Comparison of ENCODE assay signal across 22 cellular contexts in the genomic region with DNA sequence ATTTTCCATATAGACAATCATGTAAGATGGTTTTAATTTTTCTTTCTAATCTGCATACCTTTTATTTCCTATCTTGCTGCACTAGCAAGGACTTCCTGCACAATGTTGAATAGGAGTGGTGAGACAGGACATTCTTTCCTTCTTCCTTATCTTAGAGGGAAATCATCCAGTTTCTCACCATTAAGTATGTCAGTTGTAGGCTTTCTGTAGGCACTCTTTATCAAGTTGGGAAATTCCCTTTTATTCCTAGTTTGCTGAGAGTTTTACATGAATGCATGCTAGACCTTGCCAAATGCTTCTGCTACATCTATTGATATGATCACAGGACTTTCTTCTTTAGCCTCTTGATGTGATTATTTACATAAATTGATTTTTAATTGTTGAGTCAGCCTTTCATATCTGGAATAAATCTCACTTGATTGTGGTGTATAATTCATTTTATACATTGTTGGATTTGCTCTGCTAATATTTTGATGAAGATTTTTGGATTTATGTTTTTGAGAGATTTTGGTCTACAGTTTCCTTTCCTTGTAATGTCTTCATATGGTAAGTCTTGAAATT. TPM values are rescaled to one million over a fixed set of nuclear protein-coding genes. Genes with fewer than 3 reads are reported as not detected.
DNase-seq lines count a peak whose midpoint lies in the region; ATAC-seq and TF ChIP-seq lines count a peak whose summit lies in the region.
"Had no signal": no experiment of that assay in that cellular context is flagged by ENCODE, and none has a peak within 500 bp of the region (broad histone marks: within the 10 kb centered on the region; RNA-seq: fewer than 3 reads in every experiment).

No MANE protein-coding gene starts in this region.

- no peak for TF ChIP-seq CTCF in Peyer's patch (IDR thresholded peaks at IDR 0.05)
- TF ChIP-seq CTCF in WTC11 (IDR thresholded peaks at IDR 0.05), result no peak

- H3K9me3 Mint-ChIP-seq in WTC11, result peaks cover 11% of the 10 kb centered on the region

- peaks cover 6% of the 10 kb centered on the region for H3K36me3 Mint-ChIP-seq in WTC11

- no peaks in the 10 kb centered on the region for H3K27me3 ChIP-seq in Peyer's patch

- no peak overlapping the region for H3K27ac Mint-ChIP-seq in WTC11
- H3K27ac Mint-ChIP-seq: B cell, CD14-positive monocyte had no signal

- no peaks in the 10 kb centered on the region for H3K36me3 ChIP-seq in Peyer's patch
- H3K36me3 ChIP-seq: SJSA1 had no signal

- H3K4me1 Mint-ChIP-seq in WTC11, result peaks cover 8% of the 10 kb centered on the region
- H3K4me1 Mint-ChIP-seq: B cell had no signal

- no peak for ATAC-seq in WTC11
- ATAC-seq: A549, Panc1 had no signal

- no peaks in the 10 kb centered on the region for H3K4me1 ChIP-seq in Peyer's patch
- H3K4me1 ChIP-seq: A549, SJSA1 had no signal

- no peaks in the 10 kb centered on the region for H3K27me3 Mint-ChIP-seq in WTC11 (ENCODE audit: low read depth)

- H3K27ac ChIP-seq in Peyer's patch, result no peak overlapping the region
- H3K27ac ChIP-seq: A549, SJSA1 had no signal

- DNase-seq in COLO829 (ENCODE audit: low spot score) (peak; percentile 40), NCI-H226 (peak; percentile 60), amniotic epithelial cell (ENCODE audit: low read depth) (peak; percentile 48), iris pigment epithelial cell (ENCODE audit: low read depth) (peak; percentile 20), Peyer's patch (no peak), WTC11 (ENCODE audit: low spot score) (no peak), SW480 (ENCODE audit: low spot score) (no peak)
- DNase-seq: DMS79, H7, NCI-H1092 treated with DMSO at 0.1 percent for 48 hours, NCI-H146, NCI-H2029, NCI-H2227 treated with DMSO at 0.1 percent for 48 hours, NCI-H510A treated with DMSO at 0.1 percent for 48 hours, NCI-H748 treated with DMSO at 0.1 percent for 48 hours, SW 1271 had no signal

- CTCF ChIA-PET in WTC11 (lab: Charles Lee), result no interaction called here

- no peak overlapping the region for H3K4me3 Mint-ChIP-seq in WTC11
- H3K4me3 Mint-ChIP-seq: B cell, CD14-positive monocyte had no signal

- H3K9me3 ChIP-seq in Peyer's patch, result peaks cover 0 to under 1% (median 0%) of the 10 kb centered on the region in 4 donors
- H3K9me3 ChIP-seq: SJSA1 had no signal

- H3K4me3 ChIP-seq in Peyer's patch, result no peak overlapping the region
- H3K4me3 ChIP-seq: A549, SJSA1 had no signal

- TF ChIP-seq POLR2A in Peyer's patch (IDR thresholded peaks at IDR 0.05), result no peak

- POLR2A ChIA-PET in WTC11 (lab: Charles Lee), result no interaction called here

TF ChIP-seq in WTC11, 78 proteins besides CTCF, POLR2A, EP300 and RAD21:
- TF ChIP-seq, protein P1, sequence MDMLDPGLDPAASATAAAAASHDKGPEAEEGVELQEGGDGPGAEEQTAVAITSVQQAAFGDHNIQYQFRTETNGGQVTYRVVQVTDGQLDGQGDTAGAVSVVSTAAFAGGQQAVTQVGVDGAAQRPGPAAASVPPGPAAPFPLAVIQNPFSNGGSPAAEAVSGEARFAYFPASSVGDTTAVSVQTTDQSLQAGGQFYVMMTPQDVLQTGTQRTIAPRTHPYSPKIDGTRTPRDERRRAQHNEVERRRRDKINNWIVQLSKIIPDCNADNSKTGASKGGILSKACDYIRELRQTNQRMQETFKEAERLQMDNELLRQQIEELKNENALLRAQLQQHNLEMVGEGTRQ (CRISPR knock-in tag; IDR thresholded peaks at IDR 0.05), result no peak
- TF ChIP-seq, protein P2, sequence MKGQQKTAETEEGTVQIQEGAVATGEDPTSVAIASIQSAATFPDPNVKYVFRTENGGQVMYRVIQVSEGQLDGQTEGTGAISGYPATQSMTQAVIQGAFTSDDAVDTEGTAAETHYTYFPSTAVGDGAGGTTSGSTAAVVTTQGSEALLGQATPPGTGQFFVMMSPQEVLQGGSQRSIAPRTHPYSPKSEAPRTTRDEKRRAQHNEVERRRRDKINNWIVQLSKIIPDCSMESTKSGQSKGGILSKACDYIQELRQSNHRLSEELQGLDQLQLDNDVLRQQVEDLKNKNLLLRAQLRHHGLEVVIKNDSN (CRISPR knock-in tag; IDR thresholded peaks at IDR 0.05), result no peak
- no peak for TF ChIP-seq SOX15 (CRISPR knock-in tag; IDR thresholded peaks at IDR 0.05)
- TF ChIP-seq, protein P3, sequence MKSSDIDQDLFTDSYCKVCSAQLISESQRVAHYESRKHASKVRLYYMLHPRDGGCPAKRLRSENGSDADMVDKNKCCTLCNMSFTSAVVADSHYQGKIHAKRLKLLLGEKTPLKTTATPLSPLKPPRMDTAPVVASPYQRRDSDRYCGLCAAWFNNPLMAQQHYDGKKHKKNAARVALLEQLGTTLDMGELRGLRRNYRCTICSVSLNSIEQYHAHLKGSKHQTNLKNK (CRISPR knock-in tag; IDR thresholded peaks at IDR 0.05), result no peak
- TF ChIP-seq JUN (CRISPR knock-in tag; IDR thresholded peaks at IDR 0.05), result no peak
- no peak for TF ChIP-seq NR2C2 (CRISPR knock-in tag; IDR thresholded peaks at IDR 0.05)
- TF ChIP-seq ZNF423 (CRISPR knock-in tag; IDR thresholded peaks at IDR 0.05), result no peak
- TF ChIP-seq, protein P4, sequence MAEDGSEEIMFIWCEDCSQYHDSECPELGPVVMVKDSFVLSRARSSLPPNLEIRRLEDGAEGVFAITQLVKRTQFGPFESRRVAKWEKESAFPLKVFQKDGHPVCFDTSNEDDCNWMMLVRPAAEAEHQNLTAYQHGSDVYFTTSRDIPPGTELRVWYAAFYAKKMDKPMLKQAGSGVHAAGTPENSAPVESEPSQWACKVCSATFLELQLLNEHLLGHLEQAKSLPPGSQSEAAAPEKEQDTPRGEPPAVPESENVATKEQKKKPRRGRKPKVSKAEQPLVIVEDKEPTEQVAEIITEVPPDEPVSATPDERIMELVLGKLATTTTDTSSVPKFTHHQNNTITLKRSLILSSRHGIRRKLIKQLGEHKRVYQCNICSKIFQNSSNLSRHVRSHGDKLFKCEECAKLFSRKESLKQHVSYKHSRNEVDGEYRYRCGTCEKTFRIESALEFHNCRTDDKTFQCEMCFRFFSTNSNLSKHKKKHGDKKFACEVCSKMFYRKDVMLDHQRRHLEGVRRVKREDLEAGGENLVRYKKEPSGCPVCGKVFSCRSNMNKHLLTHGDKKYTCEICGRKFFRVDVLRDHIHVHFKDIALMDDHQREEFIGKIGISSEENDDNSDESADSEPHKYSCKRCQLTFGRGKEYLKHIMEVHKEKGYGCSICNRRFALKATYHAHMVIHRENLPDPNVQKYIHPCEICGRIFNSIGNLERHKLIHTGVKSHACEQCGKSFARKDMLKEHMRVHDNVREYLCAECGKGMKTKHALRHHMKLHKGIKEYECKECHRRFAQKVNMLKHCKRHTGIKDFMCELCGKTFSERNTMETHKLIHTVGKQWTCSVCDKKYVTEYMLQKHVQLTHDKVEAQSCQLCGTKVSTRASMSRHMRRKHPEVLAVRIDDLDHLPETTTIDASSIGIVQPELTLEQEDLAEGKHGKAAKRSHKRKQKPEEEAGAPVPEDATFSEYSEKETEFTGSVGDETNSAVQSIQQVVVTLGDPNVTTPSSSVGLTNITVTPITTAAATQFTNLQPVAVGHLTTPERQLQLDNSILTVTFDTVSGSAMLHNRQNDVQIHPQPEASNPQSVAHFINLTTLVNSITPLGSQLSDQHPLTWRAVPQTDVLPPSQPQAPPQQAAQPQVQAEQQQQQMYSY (CRISPR knock-in tag; IDR thresholded peaks at IDR 0.05), result no peak
- no peak for TF ChIP-seq SMAD4 (CRISPR knock-in tag; IDR thresholded peaks at IDR 0.05)
- TF ChIP-seq, protein P5, sequence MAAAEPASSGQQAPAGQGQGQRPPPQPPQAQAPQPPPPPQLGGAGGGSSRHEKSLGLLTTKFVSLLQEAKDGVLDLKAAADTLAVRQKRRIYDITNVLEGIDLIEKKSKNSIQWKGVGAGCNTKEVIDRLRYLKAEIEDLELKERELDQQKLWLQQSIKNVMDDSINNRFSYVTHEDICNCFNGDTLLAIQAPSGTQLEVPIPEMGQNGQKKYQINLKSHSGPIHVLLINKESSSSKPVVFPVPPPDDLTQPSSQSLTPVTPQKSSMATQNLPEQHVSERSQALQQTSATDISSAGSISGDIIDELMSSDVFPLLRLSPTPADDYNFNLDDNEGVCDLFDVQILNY (CRISPR knock-in tag; IDR thresholded peaks at IDR 0.05), result no peak
- no peak for TF ChIP-seq SMAD3 (CRISPR knock-in tag; IDR thresholded peaks at IDR 0.05; ENCODE audit: borderline replicate concordance)
- TF ChIP-seq ZNF263 (CRISPR knock-in tag; IDR thresholded peaks at IDR 0.05; ENCODE audit: low read depth), result no peak
- no peak for TF ChIP-seq FOXP1 (CRISPR knock-in tag; IDR thresholded peaks at IDR 0.05; ENCODE audit: borderline replicate concordance)
- no peak for TF ChIP-seq ELF4 (CRISPR knock-in tag; IDR thresholded peaks at IDR 0.05; ENCODE audit: low read depth)

RNA-seq across cellular contexts. Expression of a gene that starts 23.8 kb away (rescaled TPM):
- total RNA-seq in Peyer's patch (not detected), WTC11 (2021) (5.2 to 5.7 TPM (median 5.4 TPM) in 3 replicates)
- total RNA-seq: B cell, LHCN-M2, SJSA1 had no signal

RNA-seq across cellular contexts. Expression of a gene that starts 51.9 kb away (rescaled TPM):
- total RNA-seq in Peyer's patch (10 to 100 TPM in 2 of 4 donors, 1 to 10 TPM in 2; 4.7 to 13.8 (median 9.4) TPM), WTC11 (2021) (1.3 to 1.7 TPM (median 1.4 TPM) in 3 replicates)
- total RNA-seq: SJSA1 had no signal

RNA-seq across cellular contexts. Expression of a gene that starts 52.9 kb away (rescaled TPM):
- 10 to 100 TPM in 3 of 4 donors, 1 to 10 TPM in 1; 7.2 to 20.3 (median 18.7) TPM for total RNA-seq in Peyer's patch
- 417 to 505 TPM (median 497 TPM) in 3 replicates for total RNA-seq in WTC11 (2021)
- total RNA-seq: B cell, LHCN-M2, SJSA1 had no signal

Comparison
In these comparisons a context has a peak if more than half of its experiments do, and no peak if none do; other contexts are left out.
1. DNase-seq: peak in COLO829 (single experiment), NCI-H226 (single experiment), amniotic epithelial cell (single experiment) and iris pigment epithelial cell (single experiment); none in Peyer's patch (0 of 3), WTC11 (single experiment) and SW480 (single experiment).
2. RNA of a gene that starts 52.9 kb away (total RNA-seq): 417 to 505 TPM in WTC11; 7.2 to 20.3 TPM in Peyer's patch; every median in the first group is over 10 times any median in the second.